Comparison of ENCODE assay signal across 28 cellular contexts in the genomic region with DNA sequence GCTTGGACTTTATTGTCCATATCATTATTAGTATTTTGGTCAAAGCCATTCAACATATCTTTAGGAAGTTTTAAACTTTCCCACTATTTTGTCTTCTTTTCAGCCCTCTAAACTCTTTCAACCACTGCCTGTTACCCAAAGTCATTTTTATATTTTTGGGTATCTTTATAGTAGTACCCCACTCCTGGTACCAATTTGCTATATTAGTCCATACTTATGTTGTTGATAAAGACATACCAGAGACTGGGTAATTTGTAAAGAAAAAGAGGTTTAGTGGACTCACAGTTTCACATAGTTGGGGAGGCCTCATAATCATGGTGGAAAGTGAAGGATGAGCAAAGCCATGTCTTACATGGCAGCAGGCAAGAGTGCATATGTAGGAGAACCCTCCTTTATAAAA.
"Had no signal": no experiment of that assay in that cellular context is flagged by ENCODE, and none has a peak within 500 bp of the region (broad histone marks: within the 10 kb centered on the region; RNA-seq: fewer than 3 reads in every experiment).

No MANE protein-coding gene starts in this region.

- H3K9me3 ChIP-seq: colonic mucosa, gastrocnemius medialis, gastroesophageal sphincter had no signal

- ATAC-seq: effector memory CD8-positive, alpha-beta T cell; esophagus mucosa; foreskin keratinocyte; gastrocnemius medialis; gastroesophageal sphincter; heart left ventricle; heart right ventricle had no signal

- FAIRE-seq: endometrium, endothelial cell of umbilical vein, frontal cortex had no signal

- H3K27me3 Mint-ChIP-seq: dendritic cell treated with granulocyte-macrophage colony-stimulating factor and Interleukin-4, amounts not matched to agents 40 ng/mL and 50 ng/mL, for 4 days; effector memory CD8-positive, alpha-beta T cell had no signal

- H3K27me3 ChIP-seq: colonic mucosa, esophagus muscularis mucosa, esophagus squamous epithelium, foreskin keratinocyte, gastrocnemius medialis, gastroesophageal sphincter, heart left ventricle, heart right ventricle had no signal

- H3K27ac Mint-ChIP-seq: dendritic cell treated with granulocyte-macrophage colony-stimulating factor and Interleukin-4, amounts not matched to agents 40 ng/mL and 50 ng/mL, for 4 days; effector memory CD8-positive, alpha-beta T cell; endodermal cell had no signal

- DNase-seq: colonic mucosa; cortex of kidney; dermis blood vessel endothelial cell; dorsolateral prefrontal cortex; effector CD4-positive, alpha-beta T cell; effector CD8-positive, alpha-beta T cell; effector memory CD4-positive, alpha-beta T cell; effector memory CD8-positive, alpha-beta T cell; endodermal cell; erythroblast; esophagus squamous epithelium; foreskin fibroblast; foreskin keratinocyte; foreskin melanocyte; gastrocnemius medialis; glutamatergic neuron; head of caudate nucleus; heart left ventricle; heart right ventricle had no signal

- H3K4me1 ChIP-seq: colonic mucosa, esophagus muscularis mucosa, esophagus squamous epithelium, foreskin keratinocyte, gastrocnemius medialis, gastroesophageal sphincter, heart left ventricle, heart right ventricle had no signal

- H3K4me3 Mint-ChIP-seq: dendritic cell treated with granulocyte-macrophage colony-stimulating factor and Interleukin-4, amounts not matched to agents 40 ng/mL and 50 ng/mL, for 4 days; effector memory CD8-positive, alpha-beta T cell; endodermal cell had no signal

- H3K4me1 Mint-ChIP-seq: endodermal cell had no signal

- H3K4me3 ChIP-seq: colonic mucosa, coronary artery, dorsolateral prefrontal cortex, esophagus muscularis mucosa, esophagus squamous epithelium, gastrocnemius medialis, gastroesophageal sphincter, heart left ventricle, heart right ventricle had no signal

- H3K36me3 ChIP-seq: colonic mucosa, esophagus muscularis mucosa, esophagus squamous epithelium, gastrocnemius medialis, gastroesophageal sphincter, heart left ventricle, heart right ventricle had no signal

- H3K27ac ChIP-seq: colonic mucosa, coronary artery, dorsolateral prefrontal cortex, epithelial cell of prostate, esophagus muscularis mucosa, esophagus squamous epithelium, foreskin keratinocyte, gastrocnemius medialis, gastroesophageal sphincter, heart left ventricle, heart right ventricle had no signal
